In genomic region chr10:121976607-121977006, GRCh38 we compare ENCODE assay signal across 1 cellular context.
TF ChIP-seq lines count a peak whose summit lies in the region.

No MANE protein-coding gene starts in this region.

TF ChIP-seq in liver, 16 proteins besides CTCF, POLR2A, EP300 and RAD21:
- peak; percentile 94 to 96 for TF ChIP-seq RXRA (IDR thresholded peaks at IDR 0.05)
- TF ChIP-seq, protein P1, sequence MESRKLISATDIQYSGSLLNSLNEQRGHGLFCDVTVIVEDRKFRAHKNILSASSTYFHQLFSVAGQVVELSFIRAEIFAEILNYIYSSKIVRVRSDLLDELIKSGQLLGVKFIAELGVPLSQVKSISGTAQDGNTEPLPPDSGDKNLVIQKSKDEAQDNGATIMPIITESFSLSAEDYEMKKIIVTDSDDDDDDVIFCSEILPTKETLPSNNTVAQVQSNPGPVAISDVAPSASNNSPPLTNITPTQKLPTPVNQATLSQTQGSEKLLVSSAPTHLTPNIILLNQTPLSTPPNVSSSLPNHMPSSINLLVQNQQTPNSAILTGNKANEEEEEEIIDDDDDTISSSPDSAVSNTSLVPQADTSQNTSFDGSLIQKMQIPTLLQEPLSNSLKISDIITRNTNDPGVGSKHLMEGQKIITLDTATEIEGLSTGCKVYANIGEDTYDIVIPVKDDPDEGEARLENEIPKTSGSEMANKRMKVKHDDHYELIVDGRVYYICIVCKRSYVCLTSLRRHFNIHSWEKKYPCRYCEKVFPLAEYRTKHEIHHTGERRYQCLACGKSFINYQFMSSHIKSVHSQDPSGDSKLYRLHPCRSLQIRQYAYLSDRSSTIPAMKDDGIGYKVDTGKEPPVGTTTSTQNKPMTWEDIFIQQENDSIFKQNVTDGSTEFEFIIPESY (IDR thresholded peaks at IDR 0.05) = peak; percentile 73
- TF ChIP-seq YY1 (IDR thresholded peaks at IDR 0.05) = peak; percentile 82
- no peak for TF ChIP-seq FOXA1 (IDR thresholded peaks at IDR 0.05)
- TF ChIP-seq FOXA2 (IDR thresholded peaks at IDR 0.05) = peak; percentile 41
- peak; percentile 43 for TF ChIP-seq NR2F2 (IDR thresholded peaks at IDR 0.05)
- peak; percentile 71 for TF ChIP-seq REST (IDR thresholded peaks at IDR 0.05)
- TF ChIP-seq MAX (IDR thresholded peaks at IDR 0.05) = peak; percentile 87
- TF ChIP-seq JUND (IDR thresholded peaks at IDR 0.05) = peak; percentile 62 to 76
- TF ChIP-seq HNF4A (conservative IDR thresholded peaks at IDR 0.05) = peak; percentile 95 to 96
- TF ChIP-seq SP1 (IDR thresholded peaks at IDR 0.05) = peak; percentile 84
- peak; percentile 88 for TF ChIP-seq HNF4G (IDR thresholded peaks at IDR 0.05)
- peak; percentile 82 for TF ChIP-seq ATF3 (IDR thresholded peaks at IDR 0.05)
- TF ChIP-seq EGR1 (IDR thresholded peaks at IDR 0.05; ENCODE audit: low read depth in 2 of 2) = peak; percentile 31 to 34
- TF ChIP-seq TAF1 (conservative IDR thresholded peaks at IDR 0.05) = no peak
- TF ChIP-seq GABPA (IDR thresholded peaks at IDR 0.05 in 1 of 2, conservative IDR thresholded peaks at IDR 0.05 in 1 of 2) = peak in 1 of 2 donors; percentile 48
